Comparison of ENCODE assay signal across 22 cellular contexts in the genomic region with DNA sequence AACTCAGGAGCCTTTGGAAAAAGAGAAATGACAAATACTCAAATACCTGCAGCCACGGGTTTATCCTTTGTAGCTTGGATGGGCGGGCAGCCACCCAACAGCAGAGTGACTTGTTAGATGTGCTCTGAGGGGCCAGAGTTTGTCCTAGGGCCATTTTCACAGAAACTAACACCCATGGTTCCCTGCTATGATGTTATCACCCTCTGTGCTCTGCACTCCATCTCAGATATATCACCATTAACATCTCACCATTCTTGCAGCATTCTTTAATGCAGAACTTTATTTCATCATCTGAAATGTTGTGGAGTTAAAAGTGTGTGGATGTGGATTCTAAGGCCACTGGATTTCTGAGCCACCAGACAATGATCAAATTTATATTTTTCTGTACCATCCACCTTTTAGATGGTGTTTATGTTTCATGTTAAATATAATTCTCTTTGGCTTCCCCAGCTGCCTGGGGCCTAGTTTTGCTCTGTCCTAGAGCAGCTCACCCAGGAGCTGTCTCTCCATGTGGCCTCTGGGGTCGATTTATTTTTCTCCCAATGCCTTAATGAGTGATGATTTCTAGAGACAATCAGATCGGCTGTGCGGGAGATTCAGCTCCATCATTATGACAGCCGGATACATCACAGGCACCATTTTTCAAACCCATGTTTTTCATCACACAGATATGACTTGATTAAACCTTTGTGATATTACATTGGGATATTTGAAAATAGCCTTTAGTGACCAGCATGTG.
DNase-seq lines count a peak whose midpoint lies in the region; ATAC-seq, FAIRE-seq and TF ChIP-seq lines count a peak whose summit lies in the region.
"Had no signal": no experiment of that assay in that cellular context is flagged by ENCODE, and none has a peak within 500 bp of the region (broad histone marks: within the 10 kb centered on the region; RNA-seq: fewer than 3 reads in every experiment).

No MANE protein-coding gene starts in this region.

- no peaks in the 10 kb centered on the region for H3K79me2 ChIP-seq in astrocyte (ENCODE audit: insufficient read depth, low read length)
- no peaks in the 10 kb centered on the region for H3K79me2 ChIP-seq in parathyroid adenoma

- H3K4me3 Mint-ChIP-seq in astrocyte (ENCODE audit: unreplicated experiment): no peak overlapping the region
- H3K4me3 Mint-ChIP-seq in nephron: no peak overlapping the region
- H3K4me3 Mint-ChIP-seq: CD4-positive, alpha-beta memory T cell; GM23338 had no signal

- peak; percentile 92 for FAIRE-seq in astrocyte (lab: Jason Lieb, UNC)
- FAIRE-seq: A549, GM12892, GM19239 had no signal

- H3K9ac ChIP-seq in astrocyte (ENCODE audit: low read length) (no peak overlapping the region), parathyroid adenoma (no peak overlapping the region)

- H3K4me3 ChIP-seq in astrocyte (ENCODE audit: insufficient read depth, low read depth, low read length): no peak overlapping the region
- H3K4me3 ChIP-seq in parathyroid adenoma (ENCODE audit: low read depth, low read length): no peak overlapping the region
- H3K4me3 ChIP-seq: A549, GM23338 had no signal

- H2AFZ ChIP-seq in astrocyte (ENCODE audit: low read depth, low read length): no peak overlapping the region
- H2AFZ ChIP-seq in parathyroid adenoma: peak overlapping the region; percentile 38
- H2AFZ ChIP-seq: GM23338 had no signal

- no peaks in the 10 kb centered on the region for H3K4me1 Mint-ChIP-seq in astrocyte (ENCODE audit: low read depth, unreplicated experiment)
- peaks cover 14% of the 10 kb centered on the region for H3K4me1 Mint-ChIP-seq in nephron

- no peaks in the 10 kb centered on the region for H3K27me3 ChIP-seq in astrocyte (ENCODE audit: insufficient read depth, low read length)
- H3K27me3 ChIP-seq in parathyroid adenoma (ENCODE audit: control insufficient read depth, insufficient read depth, low read length): no peaks in the 10 kb centered on the region

- TF ChIP-seq CTCF in astrocyte (IDR thresholded peaks at IDR 0.05; ENCODE audit: insufficient read depth, low read depth, low read length) (no peak), nephron (IDR thresholded peaks at IDR 0.05; ENCODE audit: unreplicated experiment in 3 of 3) (no peak), parathyroid adenoma (IDR thresholded peaks at IDR 0.05) (no peak)

- DNase-seq in SK-N-DZ (ENCODE audit: low spot score) (peak; percentile 87), astrocyte (ENCODE audit: low read depth) (no peak), HUDEP-2 (lab: John Stamatoyannopoulos, UW; ENCODE audit: unreplicated experiment in 76 of 76) (no peak)
- no peak for DNase-seq in central memory CD4-positive, alpha-beta T cell
- DNase-seq: 8988T; ACHN; AML-193; Calu3; CD4-positive, alpha-beta memory T cell; COR-L47; DMS53; DND-41; H9 had no signal

- no peaks in the 10 kb centered on the region for H3K9me3 ChIP-seq in astrocyte (ENCODE audit: insufficient read depth, low read depth, low read length)
- no peaks in the 10 kb centered on the region for H3K9me3 ChIP-seq in parathyroid adenoma (ENCODE audit: control insufficient read depth, low read length)
- H3K9me3 ChIP-seq: A549 had no signal

- no peak overlapping the region for H3K4me2 ChIP-seq in astrocyte (ENCODE audit: low read length)
- H3K4me2 ChIP-seq in parathyroid adenoma (ENCODE audit: low read length): no peak overlapping the region
- H3K4me2 ChIP-seq: A549, GM23338 had no signal

- H3K36me3 ChIP-seq in astrocyte (ENCODE audit: insufficient read depth, low read length) (no peaks in the 10 kb centered on the region), parathyroid adenoma (ENCODE audit: control insufficient read depth, insufficient read depth, low read length) (no peaks in the 10 kb centered on the region)

- H3K9me3 Mint-ChIP-seq in astrocyte (ENCODE audit: unreplicated experiment) (no peaks in the 10 kb centered on the region), nephron (peaks cover 9% of the 10 kb centered on the region)
- H3K9me3 Mint-ChIP-seq: CD4-positive, alpha-beta memory T cell; GM23338 had no signal

- H3K36me3 Mint-ChIP-seq in astrocyte (ENCODE audit: low read depth, unreplicated experiment) (no peaks in the 10 kb centered on the region), nephron (ENCODE audit: low read depth) (no peaks in the 10 kb centered on the region)
- H3K36me3 Mint-ChIP-seq: CD4-positive, alpha-beta memory T cell had no signal

- H3K27ac Mint-ChIP-seq in astrocyte (ENCODE audit: unreplicated experiment): no peak overlapping the region
- peak overlapping the region in 2 of 3 experiments; percentile 63 to 75 for H3K27ac Mint-ChIP-seq in nephron
- H3K27ac Mint-ChIP-seq: CD4-positive, alpha-beta memory T cell; GM23338 had no signal

- H3K4me1 ChIP-seq in astrocyte (ENCODE audit: insufficient read depth, low read length) (no peaks in the 10 kb centered on the region), parathyroid adenoma (no peaks in the 10 kb centered on the region)
- H3K4me1 ChIP-seq: A549 had no signal

- no peaks in the 10 kb centered on the region for H4K20me1 ChIP-seq in astrocyte (ENCODE audit: insufficient read depth, low read length)

- H3K27me3 Mint-ChIP-seq in astrocyte (ENCODE audit: low read depth, unreplicated experiment): peaks cover 17% of the 10 kb centered on the region
- H3K27me3 Mint-ChIP-seq in nephron (ENCODE audit: low read depth): no peaks in the 10 kb centered on the region
- H3K27me3 Mint-ChIP-seq: CD4-positive, alpha-beta memory T cell had no signal

- H3K27ac ChIP-seq in astrocyte (ENCODE audit: low read depth, low read length): no peak overlapping the region
- no peak overlapping the region for H3K27ac ChIP-seq in parathyroid adenoma
- H3K27ac ChIP-seq: A549 had no signal

- no peak for ATAC-seq in GM19452 (IDR thresholded peaks at IDR 0.05; ENCODE audit: unreplicated experiment)
- ATAC-seq in GM18870 (IDR thresholded peaks at IDR 0.05; ENCODE audit: unreplicated experiment): no peak
- ATAC-seq: A549, GM23338, HCT116 had no signal
